ENCODE assay signal across 8 cellular contexts in the genomic region with DNA sequence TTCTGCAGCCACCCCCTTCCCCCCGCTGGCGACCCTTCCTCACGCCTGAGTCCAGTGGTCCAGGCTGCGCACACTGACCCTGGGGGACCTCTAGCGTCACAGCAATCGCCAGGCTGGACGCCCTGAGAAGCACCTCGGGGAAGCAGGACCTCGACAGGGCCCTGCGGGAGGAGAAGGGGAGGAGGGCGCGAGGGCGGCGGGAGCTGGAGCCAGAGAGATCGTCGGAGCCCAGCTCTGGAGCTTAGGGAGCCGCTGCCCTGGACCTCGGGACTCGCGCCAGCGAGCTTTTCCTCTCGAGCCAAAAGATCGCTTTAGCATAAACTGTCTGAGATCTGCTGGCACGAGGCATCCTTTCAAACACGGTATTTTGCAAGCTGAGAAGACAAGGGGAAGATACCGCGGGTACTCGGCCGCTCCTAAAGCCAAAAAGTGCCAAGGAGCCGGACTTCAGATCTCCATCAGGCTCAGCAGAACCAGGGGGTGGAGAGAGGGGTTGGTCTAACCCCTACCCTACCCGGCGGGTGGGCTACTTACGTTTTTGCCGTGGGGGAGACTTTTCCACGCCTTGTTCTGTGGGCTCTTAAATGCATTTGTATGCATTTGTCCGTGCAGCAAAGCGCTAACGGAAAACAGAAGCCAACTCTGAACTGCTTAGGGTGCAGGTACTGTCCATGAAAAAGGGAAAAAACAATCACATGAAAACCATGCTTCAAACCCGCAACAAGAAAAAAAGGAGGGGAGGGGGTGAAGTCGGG. TPM values are rescaled to one million over a fixed set of nuclear protein-coding genes. Genes with fewer than 3 reads are reported as not detected.
DNase-seq lines count a peak whose midpoint lies in the region; TF ChIP-seq lines count a peak whose summit lies in the region.

No MANE protein-coding gene starts in this region.

- H3K27ac Mint-ChIP-seq in Caco-2 (ENCODE audit: unreplicated experiment), result no peak overlapping the region

- H3K4me3 ChIP-seq in epithelial cell of proximal tubule (ENCODE audit: low read depth, low read length) (peak overlapping the region; percentile 44), muscle layer of duodenum (ENCODE audit: low read depth in 1 of 2, low read length in 2 of 2) (peak overlapping the region; percentile 62 to 71), Caco-2 (ENCODE audit: low read depth, low read length) (no peak overlapping the region)

- no peaks in the 10 kb centered on the region for H3K4me1 Mint-ChIP-seq in Caco-2 (ENCODE audit: low read depth, unreplicated experiment)

- H3K4me3 Mint-ChIP-seq in Caco-2 (ENCODE audit: unreplicated experiment), result no peak overlapping the region

- H3K4me1 ChIP-seq in muscle layer of duodenum (ENCODE audit: control insufficient read depth in 1 of 2, insufficient read depth in 2 of 2, low read length in 2 of 2), result peaks cover 0 to 8% of the 10 kb centered on the region in 2 donors
- H3K4me1 ChIP-seq in Caco-2, result no peaks in the 10 kb centered on the region

- peaks cover 6% of the 10 kb centered on the region for H3K27me3 Mint-ChIP-seq in Caco-2 (ENCODE audit: insufficient read depth, unreplicated experiment)

- no TSS peak for BruUV-seq in Caco-2 (replicated peaks; lab: Mats Ljungman, UMichigan)

- intact Hi-C loops in Caco-2 (cut with micrococcal nuclease; ENCODE audit: unreplicated experiment), result no loop called here

- H3K9me3 Mint-ChIP-seq in Caco-2 (ENCODE audit: unreplicated experiment), result no peaks in the 10 kb centered on the region

- H3K36me3 ChIP-seq in muscle layer of duodenum (ENCODE audit: control insufficient read depth in 1 of 2, insufficient read depth in 2 of 2, low read length in 2 of 2) (no peaks in the 10 kb centered on the region), Caco-2 (ENCODE audit: control insufficient read depth, insufficient read depth, low read length) (no peaks in the 10 kb centered on the region)

- CTCF ChIA-PET in Caco-2 (lab: Charles Lee), result no interaction called here

- peak overlapping the region; percentile 27 for H3K27ac ChIP-seq in muscle layer of duodenum (ENCODE audit: low read length)

- POLR2A ChIA-PET in Caco-2 (lab: Charles Lee), result no interaction called here

- H3K27me3 ChIP-seq in muscle layer of duodenum (ENCODE audit: low read depth, low read length) (peaks cover 5% of the 10 kb centered on the region), Caco-2 (replicated peaks; ENCODE audit: control insufficient read depth, insufficient read depth, low read length) (no peaks in the 10 kb centered on the region)

- H3K36me3 Mint-ChIP-seq in Caco-2 (ENCODE audit: insufficient read depth, unreplicated experiment), result no peaks in the 10 kb centered on the region

- H3K9me3 ChIP-seq in muscle layer of duodenum (ENCODE audit: control insufficient read depth in 1 of 2, low read length in 2 of 2), result no peaks in the 10 kb centered on the region
- H3K9me3 ChIP-seq in Caco-2, result no peaks in the 10 kb centered on the region

- no peak for TF ChIP-seq CTCF in epithelial cell of proximal tubule (conservative IDR thresholded peaks at IDR 0.05; ENCODE audit: low read depth, low read length)
- no peak for TF ChIP-seq CTCF in Caco-2 (IDR thresholded peaks at IDR 0.05; ENCODE audit: insufficient read depth in 1 of 2, low read depth in 1 of 2, low read length in 1 of 2, severe bottlenecking in 1 of 2, unreplicated experiment in 1 of 2)

- DNase-seq in DMS53 (lab: John Stamatoyannopoulos, UW), result peak; percentile 72
- peak; percentile 4 for DNase-seq in NCI-H128 (lab: John Stamatoyannopoulos, UW; ENCODE audit: unreplicated experiment)
- no peak for DNase-seq in epithelial cell of proximal tubule (ENCODE audit: low read depth)
- no peak for DNase-seq in T-helper 9 cell
- DNase-seq in Caco-2, result no peak
- no peak for DNase-seq in SKM-1 treated with dmso at 0.1 percent for 144 hours (lab: John Stamatoyannopoulos, UW; ENCODE audit: unreplicated experiment)
- no peak for DNase-seq in GM19238 (ENCODE audit: insufficient read length, low spot score)

RNA-seq across cellular contexts. Expression of gene COL24A1, which starts 0.6 kb away (rescaled TPM):
- total RNA-seq in epithelial cell of proximal tubule (0.06 and 0.07 TPM in 2 replicates), Caco-2 (2022) (0.07 TPM in 1 of 2 replicates, not detected in the other)

Comparison
In these comparisons a context has a peak if more than half of its experiments do, and no peak if none do; other contexts are left out.
1. DNase-seq: peak in DMS53 (single experiment) and NCI-H128 (single experiment); none in epithelial cell of proximal tubule (single experiment), T-helper 9 cell (single experiment), Caco-2 (0 of 2), SKM-1 treated with dmso at 0.1 percent for 144 hours (single experiment) and GM19238 (single experiment).